ENCODE assay signal across 7 cellular contexts in genomic region chr15:41115088-41115651, GRCh38. TPM values are rescaled to one million over a fixed set of nuclear protein-coding genes. Genes with fewer than 3 reads are reported as not detected.
DNase-seq lines count a peak whose midpoint lies in the region; ATAC-seq and TF ChIP-seq lines count a peak whose summit lies in the region.

No MANE protein-coding gene starts in this region.

- POLR2A ChIA-PET in HEK293 (lab: Yijun Ruan, JAX) = interaction anchor here (0.6 to 1.5 kb wide), 4 partner anchors 9 to 162 kb away, joined by 3 to 8 read pairs (median 4); partner anchors contain the start of genes CHAC1, CHP1 and EXD1

- peak overlapping the region; percentile 75 to 98 for H3K9ac ChIP-seq in duodenal mucosa (ENCODE audit: low read depth in 1 of 2, low read length in 2 of 2)
- peak overlapping the region; percentile 65 for H3K9ac ChIP-seq in muscle layer of colon (ENCODE audit: low read length)

- H3K4me3 ChIP-seq in HEK293 (ENCODE audit: low read depth, low read length) = peak overlapping the region; percentile 98
- peak overlapping the region; percentile 73 to 99 (median 91) for H3K4me3 ChIP-seq in Peyer's patch
- peak overlapping the region; percentile 92 to 96 for H3K4me3 ChIP-seq in duodenal mucosa (ENCODE audit: low read depth in 1 of 2, low read length in 2 of 2)
- H3K4me3 ChIP-seq in muscle layer of colon (ENCODE audit: low read depth in 1 of 2, low read length in 2 of 2) = peak overlapping the region; percentile 84 to 93

- DNase-seq in G401 (ENCODE audit: low spot score) (peak; percentile 20), Peyer's patch (no peak), islet precursor cell (no peak)

- H3K36me3 ChIP-seq in HEK293 (ENCODE audit: control insufficient read depth in 2 of 2, insufficient read depth in 1 of 2, low read length in 2 of 2) = peaks cover 0 to 2% of the 10 kb centered on the region in 2 experiments; a peak in 2 of 3 replicates
- peaks cover 0 to 7% (median 0%) of the 10 kb centered on the region in 3 donors for H3K36me3 ChIP-seq in Peyer's patch
- H3K36me3 ChIP-seq in duodenal mucosa (ENCODE audit: control insufficient read depth in 1 of 2, insufficient read depth in 2 of 2, low read length in 2 of 2) = peaks cover 0 to 3% of the 10 kb centered on the region in 2 donors
- H3K36me3 ChIP-seq in muscle layer of colon (ENCODE audit: insufficient read depth, low read length) = no peaks in the 10 kb centered on the region

- H3K27me3 ChIP-seq in Peyer's patch (no peaks in the 10 kb centered on the region), duodenal mucosa (ENCODE audit: control insufficient read depth in 1 of 2, insufficient read depth in 2 of 2, low read length in 2 of 2) (no peaks in the 10 kb centered on the region), muscle layer of colon (ENCODE audit: control insufficient read depth in 1 of 2, insufficient read depth in 2 of 2, low read length in 2 of 2) (no peaks in the 10 kb centered on the region)

- in situ Hi-C loops in G401 (cut with HindIII; ENCODE audit: low sequenced_read_pairs) = no loop called here

- no peaks in the 10 kb centered on the region for H3K4me1 ChIP-seq in HEK293 (ENCODE audit: control insufficient read depth, insufficient read depth, low read length)
- H3K4me1 ChIP-seq in Peyer's patch = peaks cover 0 to 15% (median 0%) of the 10 kb centered on the region in 4 donors
- peaks cover 5 to 6% of the 10 kb centered on the region in 2 donors for H3K4me1 ChIP-seq in duodenal mucosa (ENCODE audit: control insufficient read depth in 1 of 2, insufficient read depth in 2 of 2, low read length in 2 of 2)
- peaks cover 15% of the 10 kb centered on the region for H3K4me1 ChIP-seq in muscle layer of colon (ENCODE audit: insufficient read depth, low read length)

- H3K9me3 ChIP-seq in HEK293 (ENCODE audit: control insufficient read depth, insufficient read depth, low read depth, low read length) = no peaks in the 10 kb centered on the region
- H3K9me3 ChIP-seq in Peyer's patch = no peaks in the 10 kb centered on the region
- no peaks in the 10 kb centered on the region for H3K9me3 ChIP-seq in duodenal mucosa (ENCODE audit: control insufficient read depth in 1 of 2, low read length in 2 of 2)
- H3K9me3 ChIP-seq in muscle layer of colon (ENCODE audit: low read length) = no peaks in the 10 kb centered on the region

- TF ChIP-seq CTCF in HEK293 (tag by site-specific recombination; IDR thresholded peaks at IDR 0.05) = 0 out of 2 replicates have a peak, but pooled peaks have one; percentile 8
- peak in 1 of 6 experiments; percentile 2 for TF ChIP-seq CTCF in Peyer's patch (IDR thresholded peaks at IDR 0.05)

- H3K27ac ChIP-seq in HEK293 (ENCODE audit: extremely low read depth, low read depth, low read length) (peak overlapping the region; percentile 98), Peyer's patch (peak overlapping the region; percentile 98 to 100 (median 99)), duodenal mucosa (ENCODE audit: low read depth, low read length) (peak overlapping the region; percentile 99), muscle layer of colon (ENCODE audit: low read depth, low read length) (peak overlapping the region; percentile 95)

- TF ChIP-seq POLR2A in Peyer's patch (IDR thresholded peaks at IDR 0.05) = no peak

- CTCF ChIA-PET in HEK293 (lab: Yijun Ruan, JAX) = interaction anchor here (0.7 kb wide), 1 partner anchor 10 kb away, joined by 3 read pairs; no protein-coding TSS in a partner anchor

- ATAC-seq in HG02678 (IDR thresholded peaks at IDR 0.05; ENCODE audit: unreplicated experiment) = no peak

TF ChIP-seq in HEK293, 187 proteins besides CTCF, POLR2A, EP300 and RAD21 (continues in another document):
- TF ChIP-seq ZNF548 (tag by site-specific recombination; IDR thresholded peaks at IDR 0.05) (no peak), ZNF274 (IDR thresholded peaks at IDR 0.05; ENCODE audit: low read length) (no peak), ZNF274 (tag by site-specific recombination; IDR thresholded peaks at IDR 0.05; ENCODE audit: borderline replicate concordance) (no peak), SETDB1 (IDR thresholded peaks at IDR 0.05; ENCODE audit: insufficient read length, low read length) (no peak), KLF8 (tag by site-specific recombination; IDR thresholded peaks at IDR 0.05) (peak; percentile 48; the same call in 1 of the 2 replicates), ZNF112 (tag by site-specific recombination; IDR thresholded peaks at IDR 0.05) (no peak), ZBTB20 (tag by site-specific recombination; IDR thresholded peaks at IDR 0.05) (peak; percentile 39; the same call in 1 of the 2 replicates), ZNF335 (tag by site-specific recombination; conservative IDR thresholded peaks at IDR 0.05) (peak; percentile 69), ZNF521 (tag by site-specific recombination; IDR thresholded peaks at IDR 0.05) (no peak), BCL11B (tag by site-specific recombination; IDR thresholded peaks at IDR 0.05; ENCODE audit: low read depth) (no peak), YY2 (tag by site-specific recombination; IDR thresholded peaks at IDR 0.05) (no peak), ZBTB11 (tag by site-specific recombination; conservative IDR thresholded peaks at IDR 0.05; ENCODE audit: low read depth) (no peak), OVOL3 (tag by site-specific recombination; IDR thresholded peaks at IDR 0.05) (no peak), ZNF202 (tag by site-specific recombination; IDR thresholded peaks at IDR 0.05; ENCODE audit: borderline replicate concordance) (no peak), ZNF704 (tag by site-specific recombination; IDR thresholded peaks at IDR 0.05) (no peak), GLIS2 (tag by site-specific recombination; IDR thresholded peaks at IDR 0.05) (peak; percentile 59; the same call in 1 of the 2 replicates), ZNF830 (tag by site-specific recombination; IDR thresholded peaks at IDR 0.05; ENCODE audit: low read depth) (no peak), ZNF24 (tag by site-specific recombination; IDR thresholded peaks at IDR 0.05) (no peak), ZNF169 (tag by site-specific recombination; IDR thresholded peaks at IDR 0.05) (no peak), ZNF560 (tag by site-specific recombination; IDR thresholded peaks at IDR 0.05; ENCODE audit: borderline replicate concordance) (no peak), GLIS1 (tag by site-specific recombination; IDR thresholded peaks at IDR 0.05) (peak; percentile 33; the same call in 1 of the 2 replicates), ZBTB21 (tag by site-specific recombination; IDR thresholded peaks at IDR 0.05) (no peak), REPIN1 (tag by site-specific recombination; IDR thresholded peaks at IDR 0.05; ENCODE audit: low read depth) (no peak), ZBTB17 (tag by site-specific recombination; IDR thresholded peaks at IDR 0.05) (no peak), ZNF549 (tag by site-specific recombination; IDR thresholded peaks at IDR 0.05) (no peak)
- TF ChIP-seq, protein P1, sequence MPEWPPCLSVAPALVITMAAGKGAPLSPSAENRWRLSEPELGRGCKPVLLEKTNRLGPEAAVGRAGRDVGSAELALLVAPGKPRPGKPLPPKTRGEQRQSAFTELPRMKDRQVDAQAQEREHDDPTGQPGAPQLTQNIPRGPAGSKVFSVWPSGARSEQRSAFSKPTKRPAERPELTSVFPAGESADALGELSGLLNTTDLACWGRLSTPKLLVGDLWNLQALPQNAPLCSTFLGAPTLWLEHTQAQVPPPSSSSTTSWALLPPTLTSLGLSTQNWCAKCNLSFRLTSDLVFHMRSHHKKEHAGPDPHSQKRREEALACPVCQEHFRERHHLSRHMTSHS (tag by site-specific recombination; IDR thresholded peaks at IDR 0.05) = no peak

RNA-seq across cellular contexts. Expression of gene INO80, which starts 0.9 kb away (rescaled TPM):
- total RNA-seq in G401 (2014; rRNA removed; shearing (Covaris generic)) = 14.8 and 35.6 TPM in 2 replicates
- total RNA-seq in Peyer's patch = 100 to 1,000 TPM in 1 of 4 donors, 10 to 100 TPM in 3; 17.5 to 111 (median 40.1) TPM
